ENCODE assay signal across 13 cellular contexts in the genomic region with DNA sequence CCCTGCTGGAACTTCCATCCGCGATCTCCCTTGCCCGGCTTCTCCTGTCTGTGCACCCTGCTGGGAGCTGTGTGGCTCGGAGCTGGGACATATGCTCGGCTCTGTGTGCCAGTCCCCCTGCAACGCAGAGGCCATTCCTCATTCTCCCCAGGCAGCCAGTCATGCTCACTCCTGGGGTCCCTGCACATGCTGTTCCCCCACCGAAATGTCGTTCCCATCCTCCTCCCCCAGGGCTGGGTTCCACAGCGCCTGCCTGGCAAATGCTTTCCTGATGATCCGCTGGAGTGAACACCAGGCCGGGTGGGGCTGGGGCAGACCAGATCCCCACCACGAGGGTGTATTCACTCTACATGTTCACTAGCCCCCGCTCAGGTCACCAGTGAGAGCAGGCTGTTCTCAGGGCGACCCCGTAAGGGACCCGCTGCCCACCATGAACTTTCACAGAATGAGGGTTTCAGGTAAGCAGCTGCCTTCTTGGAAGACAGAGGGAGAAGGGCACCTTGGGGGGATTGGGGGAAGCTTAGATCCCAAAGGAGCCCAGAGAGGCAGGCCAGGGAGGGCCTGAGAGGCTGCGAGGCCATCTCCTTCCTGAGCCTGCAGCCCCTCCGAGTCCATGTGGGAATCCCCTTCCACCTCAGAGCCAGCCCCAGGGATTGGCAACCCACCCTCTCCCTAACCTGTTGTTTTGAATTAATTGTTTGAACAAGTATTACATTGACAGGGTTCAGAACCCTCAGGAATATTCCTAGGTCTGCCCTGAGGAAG.
"Had no signal": no experiment of that assay in that cellular context is flagged by ENCODE, and none has a peak within 500 bp of the region (broad histone marks: within the 10 kb centered on the region; RNA-seq: fewer than 3 reads in every experiment).

No MANE protein-coding gene starts in this region.

- H3K27me3 ChIP-seq: cardiac muscle cell, gastrocnemius medialis had no signal

- H3K27ac ChIP-seq: cardiac muscle cell, gastrocnemius medialis, psoas muscle had no signal

- H3K36me3 ChIP-seq: cardiac muscle cell, gastrocnemius medialis had no signal

- H3K4me3 Mint-ChIP-seq: activated CD4-positive, alpha-beta T cell treated with anti-CD3 and anti-CD28 coated beads, Interleukin-2, amount 10 ng/mL, durations not matched to agents 7 days and 5 days; stimulated activated naive CD8-positive, alpha-beta T cell treated with anti-CD3 and anti-CD28 coated beads, Interleukin-15, Interleukin-2, amounts not matched to agents 100 ng/mL and 50 ng/mL, for 24 hours had no signal

- H3K4me1 ChIP-seq: gastrocnemius medialis, psoas muscle had no signal

- ATAC-seq: gastrocnemius medialis, psoas muscle had no signal

- H3K27ac Mint-ChIP-seq: activated CD4-positive, alpha-beta T cell treated with anti-CD3 and anti-CD28 coated beads, Interleukin-2, amount 10 ng/mL, durations not matched to agents 7 days and 5 days; stimulated activated naive CD8-positive, alpha-beta T cell treated with anti-CD3 and anti-CD28 coated beads, Interleukin-15, Interleukin-2, amounts not matched to agents 100 ng/mL and 50 ng/mL, for 24 hours had no signal

- H3K4me1 Mint-ChIP-seq: activated CD4-positive, alpha-beta T cell treated with anti-CD3 and anti-CD28 coated beads, Interleukin-2, amount 10 ng/mL, durations not matched to agents 7 days and 5 days had no signal

- H3K4me3 ChIP-seq: cardiac muscle cell, gastrocnemius medialis, psoas muscle had no signal

- DNase-seq: activated CD4-positive, alpha-beta T cell treated with anti-CD3 and anti-CD28 coated beads, Interleukin-2, amount 10 ng/mL, durations not matched to agents 7 days and 5 days; activated CD4-positive, CD25-positive, alpha-beta regulatory T cell; activated CD8-positive, alpha-beta memory T cell treated with anti-CD3 and anti-CD28 coated beads for 24 hours; activated naive CD4-positive, alpha-beta T cell treated with Interleukin-2 at 50 U/mL for 16 hours; cortex of kidney; effector memory CD4-positive, alpha-beta T cell; gastrocnemius medialis; kidney glomerular epithelial cell; midbrain; psoas muscle; stimulated activated CD4-positive, alpha-beta T cell treated with anti-CD3 and anti-CD28 coated beads, Interleukin-2, amount 100 ng/mL, for 48 hours had no signal

- H3K9me3 ChIP-seq: gastrocnemius medialis, psoas muscle had no signal

- H3K9me3 Mint-ChIP-seq: activated CD4-positive, alpha-beta T cell treated with anti-CD3 and anti-CD28 coated beads, Interleukin-2, amount 10 ng/mL, durations not matched to agents 7 days and 5 days; stimulated activated naive CD8-positive, alpha-beta T cell treated with anti-CD3 and anti-CD28 coated beads, Interleukin-15, Interleukin-2, amounts not matched to agents 100 ng/mL and 50 ng/mL, for 24 hours had no signal

- H3K27me3 Mint-ChIP-seq: stimulated activated naive CD8-positive, alpha-beta T cell treated with anti-CD3 and anti-CD28 coated beads, Interleukin-15, Interleukin-2, amounts not matched to agents 100 ng/mL and 50 ng/mL, for 24 hours had no signal
